In the genomic region with DNA sequence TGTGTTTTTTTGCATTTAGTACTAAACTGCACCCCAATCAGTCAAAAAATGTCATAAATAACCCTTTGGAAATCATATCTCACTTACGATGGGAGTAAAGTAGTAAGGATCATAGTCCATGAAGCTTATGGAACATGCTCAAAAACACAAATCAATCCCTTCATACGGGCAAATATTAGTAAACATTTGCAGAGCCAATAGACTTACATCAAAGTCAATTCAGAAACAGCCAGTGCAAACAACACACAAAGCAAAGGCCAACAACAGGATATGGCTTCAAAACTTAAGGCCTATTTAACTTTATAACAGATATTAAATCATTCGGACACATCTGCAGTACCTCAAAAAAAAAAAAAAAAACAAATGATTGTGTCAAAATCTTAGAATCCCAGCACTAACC, we compare ENCODE assay signal across 16 cellular contexts. TPM values are rescaled to one million over a fixed set of nuclear protein-coding genes. Genes with fewer than 3 reads are reported as not detected.
DNase-seq lines count a peak whose midpoint lies in the region; ATAC-seq lines count a peak whose summit lies in the region.
"Had no signal": no experiment of that assay in that cellular context is flagged by ENCODE, and none has a peak within 500 bp of the region (broad histone marks: within the 10 kb centered on the region; RNA-seq: fewer than 3 reads in every experiment).

No MANE protein-coding gene starts in this region.

- CTCF ChIA-PET in activated CD4-positive, alpha-beta memory T cell treated with anti-CD3 and anti-CD28 coated beads, Interleukin-2, amount 10 ng/mL, durations not matched to agents 7 days and 5 days (lab: Charles Lee) = no interaction called here

- intact Hi-C loops in left colon (cut with DNase I, micrococcal nuclease) = no loop called here

- POLR2A ChIA-PET in activated CD4-positive, alpha-beta memory T cell treated with anti-CD3 and anti-CD28 coated beads, Interleukin-2, amount 10 ng/mL, durations not matched to agents 7 days and 5 days (lab: Charles Lee) = no interaction called here

- DNase-seq in NCI-H146 (lab: John Stamatoyannopoulos, UW) = peak; percentile 2
- no peak for DNase-seq in NCI-H146 treated with DMSO at 0.1 percent for 48 hours (lab: John Stamatoyannopoulos, UW; ENCODE audit: unreplicated experiment)
- DNase-seq in NCI-H748 treated with DMSO at 0.1 percent for 48 hours (lab: John Stamatoyannopoulos, UW) = peak; percentile 13
- DNase-seq in left colon = no peak
- no peak for DNase-seq in activated CD4-positive, alpha-beta memory T cell treated with anti-CD3 and anti-CD28 coated beads, Interleukin-2, amount 10 ng/mL, durations not matched to agents 7 days and 5 days
- DNase-seq: AML-193; CD4-positive, alpha-beta T cell; DMS79 treated with DMSO at 0.1 percent for 48 hours; Kasumi-1; NCI-H1105 treated with DMSO at 0.1 percent for 48 hours; NCI-H2029 treated with DMSO at 0.1 percent for 48 hours; NCI-H446 treated with DMSO at 0.1 percent for 48 hours; NCI-H526; SK-N-SH had no signal

- peaks cover 4% of the 10 kb centered on the region for H3K27me3 Mint-ChIP-seq in activated CD4-positive, alpha-beta memory T cell treated with anti-CD3 and anti-CD28 coated beads, Interleukin-2, amount 10 ng/mL, durations not matched to agents 7 days and 5 days

- ATAC-seq in left colon (peak; percentile 26), GM21723 (IDR thresholded peaks at IDR 0.05; ENCODE audit: unreplicated experiment) (no peak), GM19324 (IDR thresholded peaks at IDR 0.05; ENCODE audit: low FRiP score, unreplicated experiment) (no peak)

- no peaks in the 10 kb centered on the region for H3K9me3 Mint-ChIP-seq in activated CD4-positive, alpha-beta memory T cell treated with anti-CD3 and anti-CD28 coated beads, Interleukin-2, amount 10 ng/mL, durations not matched to agents 7 days and 5 days
- H3K9me3 Mint-ChIP-seq: CD4-positive, alpha-beta T cell had no signal

- H3K27ac Mint-ChIP-seq in activated CD4-positive, alpha-beta memory T cell treated with anti-CD3 and anti-CD28 coated beads, Interleukin-2, amount 10 ng/mL, durations not matched to agents 7 days and 5 days = no peak overlapping the region
- H3K27ac Mint-ChIP-seq: CD4-positive, alpha-beta T cell had no signal

- no peak overlapping the region for H3K4me3 Mint-ChIP-seq in activated CD4-positive, alpha-beta memory T cell treated with anti-CD3 and anti-CD28 coated beads, Interleukin-2, amount 10 ng/mL, durations not matched to agents 7 days and 5 days
- H3K4me3 Mint-ChIP-seq: CD4-positive, alpha-beta T cell had no signal

- peaks cover 10% of the 10 kb centered on the region for H3K4me1 Mint-ChIP-seq in activated CD4-positive, alpha-beta memory T cell treated with anti-CD3 and anti-CD28 coated beads, Interleukin-2, amount 10 ng/mL, durations not matched to agents 7 days and 5 days

- H3K36me3 Mint-ChIP-seq in activated CD4-positive, alpha-beta memory T cell treated with anti-CD3 and anti-CD28 coated beads, Interleukin-2, amount 10 ng/mL, durations not matched to agents 7 days and 5 days (ENCODE audit: low read depth) = no peaks in the 10 kb centered on the region

RNA-seq across cellular contexts. Expression of gene SGCE, which starts 32.1 kb away (rescaled TPM):
- 10 to 100 TPM in 1 of 2 donors, 1 to 10 TPM in 1; 7.1 to 15.7 TPM for total RNA-seq in left colon
- under 1 TPM; 0.90 to 0.93 TPM for total RNA-seq in activated CD4-positive, alpha-beta memory T cell treated with anti-CD3 and anti-CD28 coated beads, Interleukin-2, amount 10 ng/mL, durations not matched to agents 7 days and 5 days

Comparison
In these comparisons a context has a peak if more than half of its experiments do, and no peak if none do; other contexts are left out.
1. DNase-seq: peak in NCI-H146 (single experiment) and NCI-H748 treated with DMSO at 0.1 percent for 48 hours (single experiment); none in NCI-H146 treated with DMSO at 0.1 percent for 48 hours (single experiment), left colon (0 of 2) and activated CD4-positive, alpha-beta memory T cell treated with anti-CD3 and anti-CD28 coated beads, Interleukin-2, amount 10 ng/mL, durations not matched to agents 7 days and 5 days (single experiment).
2. RNA of gene SGCE, which starts 32.1 kb away (total RNA-seq): 7.1 to 15.7 TPM in left colon; 0.90 to 0.93 TPM in activated CD4-positive, alpha-beta memory T cell treated with anti-CD3 and anti-CD28 coated beads, Interleukin-2, amount 10 ng/mL, durations not matched to agents 7 days and 5 days; every median in the first group is over 4 times any median in the second.